In genomic region chr3:171839270-171839669, GRCh38 we compare ENCODE assay signal across 31 cellular contexts. TPM values are rescaled to one million over a fixed set of nuclear protein-coding genes. Genes with fewer than 3 reads are reported as not detected.
DNase-seq lines count a peak whose midpoint lies in the region; ATAC-seq and TF ChIP-seq lines count a peak whose summit lies in the region.
"Had no signal": no experiment of that assay in that cellular context is flagged by ENCODE, and none has a peak within 500 bp of the region (broad histone marks: within the 10 kb centered on the region; RNA-seq: fewer than 3 reads in every experiment).

No MANE protein-coding gene starts in this region.

- peak overlapping the region; percentile 62 for H3K27ac ChIP-seq in right cardiac atrium (ENCODE audit: low read length)
- peak overlapping the region; percentile 76 for H3K27ac ChIP-seq in layer of hippocampus (ENCODE audit: low read depth, low read length)
- H3K27ac ChIP-seq: RWPE1 had no signal

- intact Hi-C loops in right cardiac atrium (cut with DNase I) (loop anchor here in 1 of 4 donors (10.0 kb wide), 1 partner anchor 206 kb away; no protein-coding TSS in a partner anchor), Right ventricle myocardium superior (cut with DNase I) (no loop called here)

- H3K4me3 Mint-ChIP-seq in osteocyte (ENCODE audit: unreplicated experiment) = no peak overlapping the region
- H3K4me3 Mint-ChIP-seq: CD4-positive, alpha-beta memory T cell had no signal

- TF ChIP-seq CTCF in osteocyte (IDR thresholded peaks at IDR 0.05) (no peak), GM13977 (IDR thresholded peaks at IDR 0.05; ENCODE audit: extremely low read depth, insufficient read depth, missing control alignments) (no peak)

- 91% methylated on average over 2 of the region's 2 CpGs for WGBS in right cardiac atrium

- no peaks in the 10 kb centered on the region for H3K27me3 Mint-ChIP-seq in osteocyte (ENCODE audit: unreplicated experiment)

- ATAC-seq in right cardiac atrium (no peak), Right ventricle myocardium superior (ENCODE audit: poor library complexity) (no peak)
- ATAC-seq: Panc1 had no signal

- H3K4me1 ChIP-seq in right cardiac atrium (ENCODE audit: control insufficient read depth, insufficient read depth, low read length) = peaks cover 2% of the 10 kb centered on the region

- peak overlapping the region; percentile 97 for H3K27ac Mint-ChIP-seq in osteocyte (ENCODE audit: unreplicated experiment)
- H3K27ac Mint-ChIP-seq: CD4-positive, alpha-beta memory T cell had no signal

- in situ Hi-C loops in GM13977 (cut with MboI; ENCODE audit: low pct_unique_long_range_greater_than_20kb, low sequenced_read_pairs, unreplicated experiment) = no loop called here

- H3K27me3 ChIP-seq in right cardiac atrium (ENCODE audit: control insufficient read depth, insufficient read depth) = no peaks in the 10 kb centered on the region
- no peaks in the 10 kb centered on the region for H3K27me3 ChIP-seq in layer of hippocampus (ENCODE audit: control insufficient read depth, insufficient read depth, low read length)

- H3K36me3 Mint-ChIP-seq in osteocyte (ENCODE audit: unreplicated experiment) = no peaks in the 10 kb centered on the region
- H3K36me3 Mint-ChIP-seq: CD4-positive, alpha-beta memory T cell had no signal

- DNase-seq in right cardiac atrium (no peak), Right ventricle myocardium superior (no peak), osteocyte (ENCODE audit: extremely low spot score, unreplicated experiment) (no peak), NCI-H2171 (lab: John Stamatoyannopoulos, UW) (no peak), GM13977 (ENCODE audit: low spot score) (no peak)
- DNase-seq in activated CD8-positive, alpha-beta memory T cell treated with anti-CD3 and anti-CD28 coated beads, Interleukin-2, amount 50 U/mL, for 48 hours = no peak
- no peak for DNase-seq in activated naive CD4-positive, alpha-beta T cell (lab: John Stamatoyannopoulos, UW)
- DNase-seq: C1 segment of cervical spinal cord; CD4-positive, alpha-beta memory T cell; COR-L47; DMS53; GM23248; HFFc6; KBM-7; MM.1S; NCI-H1694; NCI-H2029 treated with DMSO at 0.1 percent for 48 hours; NCI-H226; NCI-H510A; NCI-H69; SHP77 treated with DMSO at 0.1 percent for 48 hours had no signal

- peaks cover 65% of the 10 kb centered on the region for H3K4me1 Mint-ChIP-seq in osteocyte (ENCODE audit: unreplicated experiment)
- H3K4me1 Mint-ChIP-seq: CD4-positive, alpha-beta memory T cell had no signal

- H3K9me3 ChIP-seq in right cardiac atrium (ENCODE audit: control insufficient read depth, low read length) = no peaks in the 10 kb centered on the region
- H3K9me3 ChIP-seq: HAP-1 had no signal

- H3K9me3 Mint-ChIP-seq in osteocyte (ENCODE audit: unreplicated experiment) = no peaks in the 10 kb centered on the region
- H3K9me3 Mint-ChIP-seq: CD4-positive, alpha-beta memory T cell; HFFc6 had no signal

- no peak overlapping the region for H3K4me3 ChIP-seq in right cardiac atrium (ENCODE audit: low read length)
- H3K4me3 ChIP-seq: HAP-1 had no signal

RNA-seq across cellular contexts. Expression of gene TMEM212, which starts 3.9 kb away (rescaled TPM):
- total RNA-seq in right cardiac atrium (not detected), Right ventricle myocardium superior (not detected), osteocyte (not detected in 2 replicates)
- not detected for polyA plus RNA-seq in right cardiac atrium
- total RNA-seq: A172; CD4-positive, alpha-beta memory T cell; Daoy; G401; GM23248; HFFc6; HT1080; LHCN-M2 had no signal
- polyA plus RNA-seq: AG04450; CD4-positive, alpha-beta memory T cell; GM23248 had no signal

RNA-seq across cellular contexts. Expression of gene PLD1, which starts 29.0 kb away (rescaled TPM):
- total RNA-seq in right cardiac atrium (10 to 100 TPM; 49.0 to 79.5 (median 59.9) TPM), Right ventricle myocardium superior (64.3 TPM), osteocyte (13.9 and 15.2 TPM in 2 replicates)
- 17.0 TPM for polyA plus RNA-seq in right cardiac atrium
- total RNA-seq: G401 had no signal
